In the genomic region with DNA sequence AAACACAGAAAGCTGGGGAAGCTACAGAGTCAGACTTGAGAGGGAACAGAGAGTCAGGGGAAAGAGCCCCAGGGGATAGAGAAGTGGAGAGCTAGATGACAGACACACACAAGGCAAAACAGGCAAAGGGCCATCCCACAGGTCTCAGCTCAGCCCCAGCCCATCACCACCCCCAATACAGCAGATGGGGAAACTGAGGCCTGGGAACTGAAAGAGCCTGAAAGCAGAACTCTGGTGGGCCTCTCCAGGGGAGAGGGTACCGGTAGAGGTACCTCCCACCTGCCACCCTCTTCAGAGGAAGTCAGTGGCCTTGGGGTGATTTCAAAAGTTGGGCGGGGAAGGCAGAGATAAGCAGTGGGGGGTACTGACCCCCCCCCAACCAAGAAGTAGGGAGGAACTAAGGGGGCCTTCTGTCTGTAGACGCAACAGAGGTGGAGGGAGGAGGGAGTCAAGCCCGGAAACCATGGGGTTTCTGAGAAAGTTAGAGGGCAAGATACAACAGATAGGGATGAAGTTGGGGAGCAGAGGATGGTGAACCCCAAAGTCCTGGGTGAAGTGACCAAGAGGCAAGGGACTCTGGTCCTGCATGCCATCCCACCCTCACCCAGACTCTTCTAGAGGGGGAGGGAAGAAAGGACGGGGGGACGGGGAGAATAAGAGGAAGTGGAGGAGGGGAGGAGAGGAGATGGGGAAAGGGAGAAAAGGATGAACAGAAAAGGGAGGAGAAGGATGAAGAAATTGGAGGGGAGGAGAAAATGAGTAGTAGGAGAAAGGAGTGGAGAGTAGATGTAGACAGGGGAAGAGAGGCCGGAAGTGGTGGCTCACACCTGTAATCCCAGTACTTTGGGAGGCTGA, we compare ENCODE assay signal across 1 cellular context.
TF ChIP-seq lines count a peak whose summit lies in the region.

No MANE protein-coding gene starts in this region.

TF ChIP-seq in K562, 482 proteins besides CTCF, POLR2A, EP300 and RAD21 (continues in another document):
- no peak for TF ChIP-seq ZFP91 (CRISPR knock-in tag; IDR thresholded peaks at IDR 0.05)
- TF ChIP-seq ETV1 (tag; conservative IDR thresholded peaks at IDR 0.05; ENCODE audit: low read depth), result no peak
- no peak for TF ChIP-seq COPS2 (conservative IDR thresholded peaks at IDR 0.05)
- no peak for TF ChIP-seq DNMT1 (IDR thresholded peaks at IDR 0.05)
- no peak for TF ChIP-seq TBL1XR1 (IDR thresholded peaks at IDR 0.05; ENCODE audit: low read length in 2 of 2)
- TF ChIP-seq MCM2 (IDR thresholded peaks at IDR 0.05; ENCODE audit: low read depth), result no peak
- no peak for TF ChIP-seq HIVEP1 (CRISPR knock-in tag; IDR thresholded peaks at IDR 0.05)
- 0 out of 2 replicates have a peak, but pooled peaks have one; percentile 7 for TF ChIP-seq OTX1 (CRISPR knock-in tag; IDR thresholded peaks at IDR 0.05)
- peak; percentile 33; the same call in 1 of the 2 replicates for TF ChIP-seq GABPA (tag; conservative IDR thresholded peaks at IDR 0.05; ENCODE audit: low read depth)
- peak in 1 of 2 experiments; percentile 13; a peak in 1 of 4 replicates for TF ChIP-seq MLLT1 (IDR thresholded peaks at IDR 0.05)
- no peak for TF ChIP-seq ATF2 (CRISPR knock-in tag; IDR thresholded peaks at IDR 0.05)
- no peak for TF ChIP-seq YBX1 (IDR thresholded peaks at IDR 0.05)
- no peak for TF ChIP-seq ILK (tag; IDR thresholded peaks at IDR 0.05; ENCODE audit: borderline replicate concordance, low read depth)
- TF ChIP-seq MTA1 (IDR thresholded peaks at IDR 0.05; ENCODE audit: borderline replicate concordance), result 0 out of 2 replicates have a peak, but pooled peaks have one; percentile 34
- no peak for TF ChIP-seq ZNF23 (CRISPR knock-in tag; IDR thresholded peaks at IDR 0.05)
- TF ChIP-seq MNT (conservative IDR thresholded peaks at IDR 0.05), result no peak
- TF ChIP-seq BCLAF1 (IDR thresholded peaks at IDR 0.05; ENCODE audit: borderline replicate concordance in 1 of 2, control insufficient read depth in 1 of 2, low read depth in 2 of 2, low read length in 1 of 2), result no peak
- TF ChIP-seq ZNF347 (CRISPR knock-in tag; IDR thresholded peaks at IDR 0.05; ENCODE audit: low read depth), result no peak
- TF ChIP-seq PATZ1 (CRISPR knock-in tag; IDR thresholded peaks at IDR 0.05; ENCODE audit: borderline replicate concordance), result peak; percentile 34; the same call in 1 of the 2 replicates
- TF ChIP-seq ZNF766 (CRISPR knock-in tag; conservative IDR thresholded peaks at IDR 0.05), result no peak
- no peak for TF ChIP-seq ZFP30 (CRISPR knock-in tag; IDR thresholded peaks at IDR 0.05; ENCODE audit: borderline replicate concordance)
- no peak for TF ChIP-seq SIN3B (IDR thresholded peaks at IDR 0.05; ENCODE audit: low read depth)
- TF ChIP-seq HDGF (IDR thresholded peaks at IDR 0.05), result 0 out of 2 replicates have a peak, but pooled peaks have one; percentile 15
- no peak for TF ChIP-seq EHMT2 (IDR thresholded peaks at IDR 0.05)
- TF ChIP-seq ZFP1 (CRISPR knock-in tag; IDR thresholded peaks at IDR 0.05), result no peak
- TF ChIP-seq, protein P1, sequence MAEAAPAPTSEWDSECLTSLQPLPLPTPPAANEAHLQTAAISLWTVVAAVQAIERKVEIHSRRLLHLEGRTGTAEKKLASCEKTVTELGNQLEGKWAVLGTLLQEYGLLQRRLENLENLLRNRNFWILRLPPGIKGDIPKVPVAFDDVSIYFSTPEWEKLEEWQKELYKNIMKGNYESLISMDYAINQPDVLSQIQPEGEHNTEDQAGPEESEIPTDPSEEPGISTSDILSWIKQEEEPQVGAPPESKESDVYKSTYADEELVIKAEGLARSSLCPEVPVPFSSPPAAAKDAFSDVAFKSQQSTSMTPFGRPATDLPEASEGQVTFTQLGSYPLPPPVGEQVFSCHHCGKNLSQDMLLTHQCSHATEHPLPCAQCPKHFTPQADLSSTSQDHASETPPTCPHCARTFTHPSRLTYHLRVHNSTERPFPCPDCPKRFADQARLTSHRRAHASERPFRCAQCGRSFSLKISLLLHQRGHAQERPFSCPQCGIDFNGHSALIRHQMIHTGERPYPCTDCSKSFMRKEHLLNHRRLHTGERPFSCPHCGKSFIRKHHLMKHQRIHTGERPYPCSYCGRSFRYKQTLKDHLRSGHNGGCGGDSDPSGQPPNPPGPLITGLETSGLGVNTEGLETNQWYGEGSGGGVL (CRISPR knock-in tag; IDR thresholded peaks at IDR 0.05), result no peak
- no peak for TF ChIP-seq SNRNP70 (optimal IDR thresholded peaks at IDR 0.05; ENCODE audit: low read depth, low read length)
- TF ChIP-seq ETV6 (IDR thresholded peaks at IDR 0.05; ENCODE audit: borderline replicate concordance in 1 of 2, low read depth in 2 of 2, low read length in 1 of 2), result 0 out of 4 replicates have a peak, but pooled peaks of 1 of the 2 experiments have one; percentile 22
- no peak for TF ChIP-seq ETV6 (CRISPR knock-in tag; IDR thresholded peaks at IDR 0.05; ENCODE audit: borderline replicate concordance)
- no peak for TF ChIP-seq NBN (IDR thresholded peaks at IDR 0.05; ENCODE audit: low read depth)
- peak; percentile 61; the same call in 1 of the 2 replicates for TF ChIP-seq ZNF740 (CRISPR knock-in tag; IDR thresholded peaks at IDR 0.05)
- TF ChIP-seq ZNF740 (tag; IDR thresholded peaks at IDR 0.05), result peak in 1 of 2 experiments; percentile 58; a peak in 1 of 4 replicates
- no peak for TF ChIP-seq NCOA4 (IDR thresholded peaks at IDR 0.05; ENCODE audit: partially characterized antibody)
- TF ChIP-seq CBX2 (IDR thresholded peaks at IDR 0.05; ENCODE audit: insufficient read depth, low read length, poor library complexity, severe bottlenecking), result no peak
- TF ChIP-seq SMARCA5 (IDR thresholded peaks at IDR 0.05), result 0 out of 2 replicates have a peak, but pooled peaks have one; percentile 11
- no peak for TF ChIP-seq ZNF584 (CRISPR knock-in tag; IDR thresholded peaks at IDR 0.05; ENCODE audit: low read depth)
- TF ChIP-seq DMBX1 (CRISPR knock-in tag; IDR thresholded peaks at IDR 0.05; ENCODE audit: borderline replicate concordance), result no peak
- TF ChIP-seq MAZ (CRISPR knock-in tag; conservative IDR thresholded peaks at IDR 0.05 in 1 of 2, IDR thresholded peaks at IDR 0.05 in 1 of 2), result peak in 1 of 2 experiments; percentile 47; a peak in 1 of 4 replicates
- no peak for TF ChIP-seq ZNF561 (CRISPR knock-in tag; conservative IDR thresholded peaks at IDR 0.05)
- no peak for TF ChIP-seq CREB5 (CRISPR knock-in tag; IDR thresholded peaks at IDR 0.05)
- no peak for TF ChIP-seq PYGO2 (tag; IDR thresholded peaks at IDR 0.05)
- peak; percentile 89 for TF ChIP-seq SPI1 (IDR thresholded peaks at IDR 0.05; ENCODE audit: borderline replicate concordance, low read depth, low read length)
- TF ChIP-seq SMAD4 (CRISPR knock-in tag; conservative IDR thresholded peaks at IDR 0.05), result peak; percentile 77
